In the genomic region with DNA sequence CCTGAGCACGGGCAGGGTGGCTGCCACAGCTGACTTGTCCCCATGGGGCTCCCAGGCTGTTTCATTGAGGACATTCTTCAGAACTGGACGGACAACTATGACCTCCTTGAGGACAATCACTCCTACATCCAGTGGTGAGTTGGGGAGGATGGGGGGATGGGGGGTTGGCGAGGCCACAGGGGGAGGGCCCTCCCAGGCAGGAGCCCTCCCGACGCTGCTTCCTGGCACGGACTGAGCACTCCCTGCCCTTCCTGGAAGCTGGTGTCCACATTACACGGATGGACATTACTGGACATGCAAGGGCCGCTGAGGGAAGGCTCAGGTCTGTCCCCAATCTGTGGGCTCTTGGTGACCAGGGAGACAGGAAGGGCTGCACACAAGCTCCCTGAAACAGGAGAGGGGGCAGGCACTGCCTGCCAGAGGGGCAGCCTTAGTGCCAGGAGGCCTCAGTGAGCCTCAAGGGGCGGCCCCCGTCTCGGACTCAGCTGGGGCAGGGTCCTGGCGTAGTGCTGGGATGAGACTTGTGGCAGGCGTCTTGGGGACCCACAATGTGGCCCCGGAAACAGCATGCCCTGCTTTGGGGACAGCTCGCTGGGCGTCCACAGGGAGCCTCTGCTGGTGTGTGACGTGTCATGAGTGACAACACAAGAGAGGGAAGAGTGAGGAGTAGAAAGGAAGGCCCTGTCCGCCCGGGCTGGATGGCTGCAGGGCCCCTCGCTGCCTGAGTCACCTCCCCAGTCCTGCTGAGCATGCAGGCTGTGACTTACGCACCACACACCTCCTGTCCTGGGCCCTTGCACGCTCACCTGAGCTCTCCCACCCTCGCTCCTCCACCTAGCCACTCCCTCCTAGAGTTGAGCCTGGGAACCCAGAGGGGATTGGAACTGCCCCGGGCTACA, we compare ENCODE assay signal across 29 cellular contexts.
"Had no signal": no experiment of that assay in that cellular context is flagged by ENCODE, and none has a peak within 500 bp of the region (broad histone marks: within the 10 kb centered on the region; RNA-seq: fewer than 3 reads in every experiment).

No MANE protein-coding gene starts in this region.

- H3K27ac Mint-ChIP-seq: immature natural killer cell; naive B cell; natural killer cell; nephron progenitor cell; neural progenitor cell; progenitor cell of endocrine pancreas; stimulated activated naive B cell treated with anti-CD40 and anti-IgM and Interleukin-4, amounts not matched to agents 10 μg/mL and 1 μg/mL and 100 μg/mL, for 72 hours had no signal

- H3K4me2 ChIP-seq: neural progenitor cell had no signal

- H3K4me3 ChIP-seq: left lung, lower lobe of right lung, neural progenitor cell, ovary, right atrium auricular region, skin epidermis, stomach, testis, thyroid gland, transverse colon, upper lobe of left lung, vagina had no signal

- H3K36me3 Mint-ChIP-seq: natural killer cell had no signal

- ATAC-seq: left colon; left lung; lower lobe of right lung; natural killer cell; sciatic nerve; stimulated activated naive B cell treated with anti-CD40 and anti-IgM and Interleukin-4, amounts not matched to agents 10 μg/mL and 1 μg/mL and 100 μg/mL, for 72 hours; stimulated activated naive CD8-positive, alpha-beta T cell treated with anti-CD3 and anti-CD28 coated beads, Interleukin-15, Interleukin-2, amounts not matched to agents 100 U/mL and 50 U/mL, for 24 hours had no signal

- DNase-seq: hypothalamus; immature natural killer cell; kidney; left colon; left lung; lower lobe of right lung; mammary epithelial cell; mesenchymal stem cell; naive B cell; natural killer cell; nephron progenitor cell; ovary; stimulated activated CD4-positive, alpha-beta T cell treated with anti-CD3 and anti-CD28 coated beads, Interleukin-12 subunit alpha, Interleukin-12 subunit beta, amount 100 ng/mL, for 4 hours; stimulated activated CD4-positive, alpha-beta T cell treated with anti-CD3 and anti-CD28 coated beads, Interleukin-15, amount 100 ng/mL, for 24 hours; stimulated activated CD4-positive, alpha-beta T cell treated with anti-CD3 and anti-CD28 coated beads, Interleukin-2, amount 100 ng/mL, for 24 hours; stimulated activated CD4-positive, alpha-beta T cell treated with anti-CD3 and anti-CD28 coated beads, Interleukin-4, amount 100 ng/mL, for 1 hour; stimulated activated naive B cell treated with anti-CD40 and anti-IgM and Interleukin-4, amounts not matched to agents 10 μg/mL and 1 μg/mL and 100 μg/mL, for 72 hours; stimulated activated naive CD8-positive, alpha-beta T cell treated with anti-CD3 and anti-CD28 coated beads, Interleukin-15, Interleukin-2, amounts not matched to agents 100 U/mL and 50 U/mL, for 24 hours; stomach; testis; thyroid gland; transverse colon had no signal

- H3K27ac ChIP-seq: left lung, lower lobe of right lung, neural progenitor cell, ovary, right atrium auricular region, skin epidermis, stomach, testis, thyroid gland, transverse colon, upper lobe of left lung, vagina had no signal

- H3K4me3 Mint-ChIP-seq: immature natural killer cell; naive B cell; natural killer cell; nephron progenitor cell; neural progenitor cell; stimulated activated naive B cell treated with anti-CD40 and anti-IgM and Interleukin-4, amounts not matched to agents 10 μg/mL and 1 μg/mL and 100 μg/mL, for 72 hours had no signal

- H3K27me3 Mint-ChIP-seq: progenitor cell of endocrine pancreas had no signal

- H3K9ac ChIP-seq: neural progenitor cell had no signal

- H3K27me3 ChIP-seq: ovary, right atrium auricular region, testis, thyroid gland, vagina had no signal

- H3K9me3 ChIP-seq: left lung, lower lobe of right lung, ovary, right atrium auricular region, stomach, testis, thyroid gland, transverse colon, upper lobe of left lung, vagina had no signal

- H3K36me3 ChIP-seq: neural progenitor cell, ovary had no signal
